In the genomic region with DNA sequence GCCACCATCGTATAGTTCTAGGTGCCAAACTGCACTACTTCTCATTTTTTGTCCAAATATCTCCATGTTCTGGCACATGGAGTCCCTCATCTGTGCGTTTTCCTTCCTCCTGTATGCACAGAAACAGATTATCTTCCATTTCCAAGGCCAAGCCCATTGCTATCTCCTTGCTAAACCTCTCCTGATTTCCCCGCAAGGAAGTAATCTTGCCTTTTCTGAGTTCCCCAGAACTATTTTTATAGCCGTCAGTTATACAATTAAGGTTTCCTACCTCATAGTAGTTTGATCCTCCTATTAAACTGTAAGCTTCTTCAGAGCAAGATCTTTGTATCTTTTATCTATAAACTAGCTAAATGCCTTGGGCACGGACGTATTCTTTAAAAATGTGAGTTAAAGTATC, we compare ENCODE assay signal across 17 cellular contexts. TPM values are rescaled to one million over a fixed set of nuclear protein-coding genes. Genes with fewer than 3 reads are reported as not detected.
DNase-seq lines count a peak whose midpoint lies in the region; ATAC-seq and TF ChIP-seq lines count a peak whose summit lies in the region.
"Had no signal": no experiment of that assay in that cellular context is flagged by ENCODE, and none has a peak within 500 bp of the region (broad histone marks: within the 10 kb centered on the region; RNA-seq: fewer than 3 reads in every experiment).

No MANE protein-coding gene starts in this region.

- H3K9ac ChIP-seq in colonic mucosa (ENCODE audit: low read depth in 2 of 2, low read length in 2 of 2): peak overlapping the region in 1 of 2 donors; percentile 62

- no peaks in the 10 kb centered on the region for H3K9me3 ChIP-seq in colonic mucosa
- no peaks in the 10 kb centered on the region for H3K9me3 ChIP-seq in mucosa of descending colon
- no peaks in the 10 kb centered on the region for H3K9me3 ChIP-seq in upper lobe of left lung

- H3K4me3 Mint-ChIP-seq in activated CD4-positive, alpha-beta memory T cell treated with anti-CD3 and anti-CD28 coated beads, Interleukin-2, amount 10 ng/mL, durations not matched to agents 7 days and 5 days: no peak overlapping the region
- H3K4me3 Mint-ChIP-seq: CD14-positive monocyte; CD8-positive, alpha-beta T cell; H9 had no signal

- no peak for TF ChIP-seq CTCF in colonic mucosa (IDR thresholded peaks at IDR 0.05)
- TF ChIP-seq CTCF in mucosa of descending colon (IDR thresholded peaks at IDR 0.05): no peak
- no peak for TF ChIP-seq CTCF in upper lobe of left lung (IDR thresholded peaks at IDR 0.05)

- peaks cover 6% of the 10 kb centered on the region for H3K27me3 Mint-ChIP-seq in activated CD4-positive, alpha-beta memory T cell treated with anti-CD3 and anti-CD28 coated beads, Interleukin-2, amount 10 ng/mL, durations not matched to agents 7 days and 5 days

- H3K36me3 ChIP-seq in colonic mucosa (no peaks in the 10 kb centered on the region), mucosa of descending colon (ENCODE audit: low read depth) (no peaks in the 10 kb centered on the region), upper lobe of left lung (no peaks in the 10 kb centered on the region)

- DNase-seq in Right ventricle myocardium superior: no peak
- no peak for DNase-seq in Right ventricle myocardium inferior (ENCODE audit: missing footprints)
- DNase-seq in colonic mucosa: no peak
- no peak for DNase-seq in mucosa of descending colon
- DNase-seq in activated CD4-positive, alpha-beta memory T cell treated with anti-CD3 and anti-CD28 coated beads, Interleukin-2, amount 10 ng/mL, durations not matched to agents 7 days and 5 days: no peak
- DNase-seq in upper lobe of left lung: no peak
- DNase-seq in activated CD8-positive, alpha-beta memory T cell treated with anti-CD3 and anti-CD28 coated beads, Interleukin-2, amount 50 U/mL, for 48 hours: no peak
- DNase-seq: CD8-positive, alpha-beta T cell; COR-L47; DND-41; GF-D8; GOT3; H9 had no signal

- intact Hi-C loops in Right ventricle myocardium superior (cut with DNase I) (loop anchor here (10.0 kb wide), 2 partner anchors 240 to 520 kb away; no protein-coding TSS in a partner anchor), Right ventricle myocardium inferior (cut with DNase I) (loop anchor here (10.0 kb wide), 1 partner anchor 510 kb away; no protein-coding TSS in a partner anchor), colonic mucosa (cut with DNase I) (loop anchor here (10.0 kb wide), 1 partner anchor 80 kb away; no protein-coding TSS in a partner anchor), mucosa of descending colon (cut with DNase I, micrococcal nuclease) (no loop called here)

- H3K4me1 ChIP-seq in colonic mucosa (peaks cover 4% of the 10 kb centered on the region), mucosa of descending colon (ENCODE audit: low read depth) (peaks cover 8% of the 10 kb centered on the region), upper lobe of left lung (no peaks in the 10 kb centered on the region)

- H3K36me3 Mint-ChIP-seq in activated CD4-positive, alpha-beta memory T cell treated with anti-CD3 and anti-CD28 coated beads, Interleukin-2, amount 10 ng/mL, durations not matched to agents 7 days and 5 days (ENCODE audit: low read depth): no peaks in the 10 kb centered on the region
- H3K36me3 Mint-ChIP-seq: CD14-positive monocyte; CD8-positive, alpha-beta T cell had no signal

- no peaks in the 10 kb centered on the region for H3K27me3 ChIP-seq in colonic mucosa
- no peaks in the 10 kb centered on the region for H3K27me3 ChIP-seq in upper lobe of left lung

- no peak for TF ChIP-seq EP300 in upper lobe of left lung (IDR thresholded peaks at IDR 0.05)

- H3K9me3 Mint-ChIP-seq in activated CD4-positive, alpha-beta memory T cell treated with anti-CD3 and anti-CD28 coated beads, Interleukin-2, amount 10 ng/mL, durations not matched to agents 7 days and 5 days: no peaks in the 10 kb centered on the region
- H3K9me3 Mint-ChIP-seq: CD8-positive, alpha-beta T cell had no signal

- TF ChIP-seq POLR2A in upper lobe of left lung (IDR thresholded peaks at IDR 0.05): no peak

- peak; percentile 29 for ATAC-seq in Right ventricle myocardium superior (ENCODE audit: poor library complexity)
- no peak for ATAC-seq in Right ventricle myocardium inferior
- peak; percentile 79 for ATAC-seq in mucosa of descending colon
- no peak for ATAC-seq in GM21515 (IDR thresholded peaks at IDR 0.05; ENCODE audit: unreplicated experiment)
- ATAC-seq in upper lobe of left lung (ENCODE audit: low FRiP score in 2 of 2): no peak
- ATAC-seq: CD8-positive, alpha-beta T cell had no signal

- POLR2A ChIA-PET in activated CD4-positive, alpha-beta memory T cell treated with anti-CD3 and anti-CD28 coated beads, Interleukin-2, amount 10 ng/mL, durations not matched to agents 7 days and 5 days (lab: Charles Lee): no interaction called here

- peak overlapping the region; percentile 58 for H3K27ac ChIP-seq in colonic mucosa
- H3K27ac ChIP-seq in upper lobe of left lung: no peak overlapping the region
- H3K27ac ChIP-seq: 22Rv1 had no signal

- CTCF ChIA-PET in activated CD4-positive, alpha-beta memory T cell treated with anti-CD3 and anti-CD28 coated beads, Interleukin-2, amount 10 ng/mL, durations not matched to agents 7 days and 5 days (lab: Charles Lee): no interaction called here

- no peak overlapping the region for H3K27ac Mint-ChIP-seq in activated CD4-positive, alpha-beta memory T cell treated with anti-CD3 and anti-CD28 coated beads, Interleukin-2, amount 10 ng/mL, durations not matched to agents 7 days and 5 days
- H3K27ac Mint-ChIP-seq: CD14-positive monocyte; CD8-positive, alpha-beta T cell; H9 had no signal

- WGBS in upper lobe of left lung, 2 donors: 62 to 68% methylated on average over 6 of the region's 6 CpGs

- no peaks in the 10 kb centered on the region for H3K4me1 Mint-ChIP-seq in activated CD4-positive, alpha-beta memory T cell treated with anti-CD3 and anti-CD28 coated beads, Interleukin-2, amount 10 ng/mL, durations not matched to agents 7 days and 5 days

- no peak overlapping the region for H3K4me3 ChIP-seq in colonic mucosa
- no peak overlapping the region for H3K4me3 ChIP-seq in mucosa of descending colon
- H3K4me3 ChIP-seq in upper lobe of left lung: no peak overlapping the region

RNA-seq across cellular contexts. Expression of a gene that starts 7.2 kb away (rescaled TPM):
- total RNA-seq in Right ventricle myocardium superior (37.1 TPM), Right ventricle myocardium inferior (35.7 TPM), colonic mucosa (100 to 1,000 TPM; 237 to 308 TPM), mucosa of descending colon (100 to 1,000 TPM; 131 to 341 (median 305) TPM), upper lobe of left lung (10 to 100 TPM in 4 of 6 donors, 1 to 10 TPM in 2; 5.2 to 55.4 (median 26.8) TPM)
- total RNA-seq in activated CD4-positive, alpha-beta memory T cell treated with anti-CD3 and anti-CD28 coated beads, Interleukin-2, amount 10 ng/mL, durations not matched to agents 7 days and 5 days: under 1 TPM; 0.10 to 0.13 TPM
- total RNA-seq: A673; CD8-positive, alpha-beta T cell had no signal

RNA-seq across cellular contexts. Expression of a gene that starts 57.6 kb away (rescaled TPM):
- total RNA-seq in Right ventricle myocardium superior (not detected), Right ventricle myocardium inferior (not detected), colonic mucosa (under 1 TPM; 0.07 to 0.40 TPM), mucosa of descending colon (1 to 10 TPM in 1 of 3 donors, under 1 TPM in 2; 0.06 to 1.0 (median 0.14) TPM), upper lobe of left lung (not detected)
- not detected for total RNA-seq in activated CD4-positive, alpha-beta memory T cell treated with anti-CD3 and anti-CD28 coated beads, Interleukin-2, amount 10 ng/mL, durations not matched to agents 7 days and 5 days
- total RNA-seq: A673; CD8-positive, alpha-beta T cell had no signal

Comparison
In these comparisons a context has a peak if more than half of its experiments do, and no peak if none do; other contexts are left out.
1. ATAC-seq: peak in Right ventricle myocardium superior (single experiment) and mucosa of descending colon (single experiment); none in Right ventricle myocardium inferior (single experiment), GM21515 (single experiment) and upper lobe of left lung (0 of 2).
2. RNA of a gene that starts 7.2 kb away (total RNA-seq): 237 to 308 TPM in colonic mucosa, 131 to 341 TPM in mucosa of descending colon, 37.1 TPM in Right ventricle myocardium superior (single experiment), 35.7 TPM in Right ventricle myocardium inferior (single experiment) and 5.2 to 55.4 TPM in upper lobe of left lung; 0.10 to 0.13 TPM in activated CD4-positive, alpha-beta memory T cell treated with anti-CD3 and anti-CD28 coated beads, Interleukin-2, amount 10 ng/mL, durations not matched to agents 7 days and 5 days; every median in the first group is over 4 times any median in the second.
3. intact Hi-C loops: an anchor here in Right ventricle myocardium superior (10.0 kb wide), Right ventricle myocardium inferior (10.0 kb wide) and colonic mucosa (10.0 kb wide); none called in mucosa of descending colon.